7 cellular contexts compared by ENCODE assay signal in the genomic region with DNA sequence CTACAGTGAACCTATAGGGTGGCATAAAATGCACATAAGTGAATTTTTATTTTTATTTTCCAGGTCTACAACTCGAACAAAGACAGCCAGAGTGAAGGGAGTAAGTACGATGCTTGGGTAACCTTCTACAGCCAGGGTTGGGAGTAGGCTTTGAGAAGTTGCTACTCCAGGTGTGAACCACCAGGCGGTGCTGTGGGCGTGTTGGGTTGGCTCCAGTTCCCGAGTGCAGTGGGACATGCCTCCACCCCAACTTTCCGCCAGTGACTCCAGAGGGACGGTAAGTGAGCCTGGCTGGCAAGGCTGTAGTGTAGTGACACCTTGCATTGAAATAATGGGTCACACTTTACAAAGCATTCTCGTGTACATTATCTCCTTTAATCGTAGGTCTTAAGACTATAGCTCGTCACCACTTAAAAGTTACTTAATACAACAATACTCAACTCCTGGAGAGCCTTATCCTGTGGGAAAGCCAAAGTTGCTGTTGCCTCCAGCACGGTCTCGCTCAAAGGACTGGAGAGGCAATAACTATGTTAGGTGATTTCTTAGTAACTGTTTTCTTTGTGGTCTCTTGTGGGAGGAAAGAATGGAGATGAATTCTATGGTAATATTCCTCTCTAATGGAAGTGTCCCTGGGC.
DNase-seq lines count a peak whose midpoint lies in the region; ATAC-seq and TF ChIP-seq lines count a peak whose summit lies in the region.

No MANE protein-coding gene starts in this region.

- CTCF ChIA-PET in activated naive CD4-positive, alpha-beta T cell treated with anti-CD3 and anti-CD28 coated beads, Interleukin-2, amount 10 ng/mL, durations not matched to agents 7 days and 5 days (lab: Charles Lee): interaction anchor here (1.1 to 3.0 kb wide), 5 partner anchors 11 to 810 kb away, joined by 3 to 10 read pairs (median 5); a partner anchor contains a TSS

- no peak for TF ChIP-seq EP300 in Ishikawa (IDR thresholded peaks at IDR 0.05; ENCODE audit: borderline replicate concordance)

- ATAC-seq in lung (ENCODE audit: insufficient read depth, low FRiP score) (peak; percentile 62), HG02938 (IDR thresholded peaks at IDR 0.05; ENCODE audit: unreplicated experiment) (no peak)
- ATAC-seq in natural killer cell treated with Interleukin-12 subunit alpha and Interleukin-12 subunit beta and Interleukin-15 and Interleukin-18, amount 100 ng/mL, for 72 hours: no peak

- H3K9me3 ChIP-seq in lung (ENCODE audit: control insufficient read depth in 2 of 2, insufficient read depth in 1 of 2, low read length in 1 of 2): no peaks in the 10 kb centered on the region

- no peak for TF ChIP-seq CTCF in lung (IDR thresholded peaks at IDR 0.05; ENCODE audit: control extremely low read depth, extremely low read depth)

- H3K4me1 ChIP-seq in lung (ENCODE audit: control insufficient read depth in 2 of 2, insufficient read depth in 2 of 2, low read length in 2 of 2): peaks cover 3 to 24% of the 10 kb centered on the region in 2 donors

- peaks cover 21% of the 10 kb centered on the region for H3K4me1 Mint-ChIP-seq in activated naive CD4-positive, alpha-beta T cell treated with anti-CD3 and anti-CD28 coated beads, Interleukin-2, amount 10 ng/mL, durations not matched to agents 7 days and 5 days
- peaks cover 61 to 63% of the 10 kb centered on the region in 2 donors for H3K4me1 Mint-ChIP-seq in natural killer cell treated with Interleukin-12 subunit alpha and Interleukin-12 subunit beta and Interleukin-15 and Interleukin-18, amount 100 ng/mL, for 72 hours (ENCODE audit: low read depth in 2 of 2)

- DNase-seq in GDM1 (lab: John Stamatoyannopoulos, UW) (peak; percentile 42), lung (ENCODE audit: low spot score) (peak; percentile 59), HuH-7.5 (ENCODE audit: low spot score) (no peak)
- DNase-seq in activated naive CD4-positive, alpha-beta T cell treated with anti-CD3 and anti-CD28 coated beads, Interleukin-2, amount 10 ng/mL, durations not matched to agents 7 days and 5 days: peak; percentile 51
- no peak for DNase-seq in natural killer cell treated with Interleukin-12 subunit alpha and Interleukin-12 subunit beta and Interleukin-15 and Interleukin-18, amount 100 ng/mL, for 72 hours (ENCODE audit: low spot score)

- TF ChIP-seq RAD21 in Ishikawa (IDR thresholded peaks at IDR 0.05; ENCODE audit: low read depth): peak; percentile 73

- WGBS in lung, 2 donors: 72 to 84% methylated on average over 12 of the region's 12 CpGs

- no peak overlapping the region for H3K27ac Mint-ChIP-seq in activated naive CD4-positive, alpha-beta T cell treated with anti-CD3 and anti-CD28 coated beads, Interleukin-2, amount 10 ng/mL, durations not matched to agents 7 days and 5 days
- peak overlapping the region in 1 of 2 donors; percentile 37 for H3K27ac Mint-ChIP-seq in natural killer cell treated with Interleukin-12 subunit alpha and Interleukin-12 subunit beta and Interleukin-15 and Interleukin-18, amount 100 ng/mL, for 72 hours

- peaks cover 0 to 6% of the 10 kb centered on the region in 2 donors for H3K36me3 ChIP-seq in lung (ENCODE audit: control insufficient read depth in 2 of 2, insufficient read depth in 2 of 2, low read length in 2 of 2)

- peaks cover 9% of the 10 kb centered on the region for H3K9me3 Mint-ChIP-seq in activated naive CD4-positive, alpha-beta T cell treated with anti-CD3 and anti-CD28 coated beads, Interleukin-2, amount 10 ng/mL, durations not matched to agents 7 days and 5 days
- peaks cover 11% of the 10 kb centered on the region for H3K9me3 Mint-ChIP-seq in natural killer cell treated with Interleukin-12 subunit alpha and Interleukin-12 subunit beta and Interleukin-15 and Interleukin-18, amount 100 ng/mL, for 72 hours

- H3K36me3 Mint-ChIP-seq in activated naive CD4-positive, alpha-beta T cell treated with anti-CD3 and anti-CD28 coated beads, Interleukin-2, amount 10 ng/mL, durations not matched to agents 7 days and 5 days: peaks cover 18% of the 10 kb centered on the region
- H3K36me3 Mint-ChIP-seq in natural killer cell treated with Interleukin-12 subunit alpha and Interleukin-12 subunit beta and Interleukin-15 and Interleukin-18, amount 100 ng/mL, for 72 hours: peaks cover 13% of the 10 kb centered on the region

- H3K27ac ChIP-seq in lung (ENCODE audit: low read depth in 1 of 2, low read length in 1 of 2): no peak overlapping the region

- H3K4me3 Mint-ChIP-seq in activated naive CD4-positive, alpha-beta T cell treated with anti-CD3 and anti-CD28 coated beads, Interleukin-2, amount 10 ng/mL, durations not matched to agents 7 days and 5 days: no peak overlapping the region
- H3K4me3 Mint-ChIP-seq in natural killer cell treated with Interleukin-12 subunit alpha and Interleukin-12 subunit beta and Interleukin-15 and Interleukin-18, amount 100 ng/mL, for 72 hours: no peak overlapping the region

- H3K4me3 ChIP-seq in lung: no peak overlapping the region

- H3K27me3 Mint-ChIP-seq in activated naive CD4-positive, alpha-beta T cell treated with anti-CD3 and anti-CD28 coated beads, Interleukin-2, amount 10 ng/mL, durations not matched to agents 7 days and 5 days: no peaks in the 10 kb centered on the region
- no peaks in the 10 kb centered on the region for H3K27me3 Mint-ChIP-seq in natural killer cell treated with Interleukin-12 subunit alpha and Interleukin-12 subunit beta and Interleukin-15 and Interleukin-18, amount 100 ng/mL, for 72 hours

- H3K27me3 ChIP-seq in lung (ENCODE audit: control insufficient read depth, insufficient read depth): no peaks in the 10 kb centered on the region

TF ChIP-seq in Ishikawa, 13 proteins besides CTCF, POLR2A, EP300 and RAD21:
- TF ChIP-seq EGR1 (IDR thresholded peaks at IDR 0.05) (no peak), NFIC (IDR thresholded peaks at IDR 0.05) (no peak), FOXM1 (IDR thresholded peaks at IDR 0.05; ENCODE audit: borderline replicate concordance, low read depth) (no peak), TAF1 (IDR thresholded peaks at IDR 0.05; ENCODE audit: low read depth) (no peak), CREB1 (IDR thresholded peaks at IDR 0.05; ENCODE audit: low read depth) (no peak)
- TF ChIP-seq, protein P1, sequence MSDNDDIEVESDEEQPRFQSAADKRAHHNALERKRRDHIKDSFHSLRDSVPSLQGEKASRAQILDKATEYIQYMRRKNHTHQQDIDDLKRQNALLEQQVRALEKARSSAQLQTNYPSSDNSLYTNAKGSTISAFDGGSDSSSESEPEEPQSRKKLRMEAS (IDR thresholded peaks at IDR 0.05): no peak

Comparison
In these comparisons a context has a peak if more than half of its experiments do, and no peak if none do; other contexts are left out.
1. DNase-seq: peak in GDM1 (single experiment), activated naive CD4-positive, alpha-beta T cell treated with anti-CD3 and anti-CD28 coated beads, Interleukin-2, amount 10 ng/mL, durations not matched to agents 7 days and 5 days (single experiment) and lung (single experiment); none in natural killer cell treated with Interleukin-12 subunit alpha and Interleukin-12 subunit beta and Interleukin-15 and Interleukin-18, amount 100 ng/mL, for 72 hours (single experiment) and HuH-7.5 (single experiment).